ENCODE assay signal across 28 cellular contexts in the genomic region with DNA sequence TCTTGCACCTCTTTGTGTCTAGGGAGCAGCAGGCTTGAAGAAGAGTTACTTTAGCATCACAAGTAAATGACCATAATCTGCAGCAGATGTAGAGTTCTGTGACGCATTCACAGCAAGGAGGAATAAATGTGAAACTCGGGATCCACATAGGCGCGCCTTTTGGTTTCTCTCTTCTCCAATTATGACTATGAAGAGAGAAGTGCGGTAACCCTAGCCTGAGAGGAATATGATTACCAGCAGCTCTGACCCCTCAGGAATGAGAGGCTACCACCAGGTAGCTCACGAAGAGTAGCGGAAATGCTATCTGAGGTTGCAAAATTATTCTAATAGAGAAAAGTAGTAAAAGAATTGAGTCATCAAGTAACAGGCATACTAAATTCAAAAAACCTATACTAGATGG.
DNase-seq lines count a peak whose midpoint lies in the region; ATAC-seq lines count a peak whose summit lies in the region.
"Had no signal": no experiment of that assay in that cellular context is flagged by ENCODE, and none has a peak within 500 bp of the region (broad histone marks: within the 10 kb centered on the region; RNA-seq: fewer than 3 reads in every experiment).

No MANE protein-coding gene starts in this region.

- peaks cover 7% of the 10 kb centered on the region for H3K4me1 Mint-ChIP-seq in stimulated activated effector memory CD8-positive, alpha-beta T cell treated with anti-CD3 and anti-CD28 coated beads, Interleukin-12 subunit alpha, Interleukin-12 subunit beta, amount 100 ng/mL, for 72 hours
- H3K4me1 Mint-ChIP-seq: activated CD4-positive, alpha-beta memory T cell treated with anti-CD3 and anti-CD28 coated beads, Interleukin-2, amount 10 ng/mL, durations not matched to agents 7 days and 5 days; activated naive CD4-positive, alpha-beta T cell treated with anti-CD3 and anti-CD28 coated beads, Interleukin-2, amount 50 U/mL, for 24 hours; naive thymus-derived CD8-positive, alpha-beta T cell; T-helper 17 cell had no signal

- H3K27ac Mint-ChIP-seq in stimulated activated effector memory CD8-positive, alpha-beta T cell treated with anti-CD3 and anti-CD28 coated beads, Interleukin-12 subunit alpha, Interleukin-12 subunit beta, amount 100 ng/mL, for 72 hours = no peak overlapping the region
- H3K27ac Mint-ChIP-seq: activated CD4-positive, alpha-beta memory T cell treated with anti-CD3 and anti-CD28 coated beads, Interleukin-2, amount 10 ng/mL, durations not matched to agents 7 days and 5 days; activated naive CD4-positive, alpha-beta T cell treated with anti-CD3 and anti-CD28 coated beads, Interleukin-2, amount 50 U/mL, for 24 hours; activated T-helper 2 cell treated with anti-CD3 and anti-CD28 coated beads, Interferon-gamma antibody, Interleukin-2, Interleukin-4, amounts not matched to agents 10 μg/mL and 5 μg/mL and 100 μg/mL, durations not matched to agents 14 hours and 24 hours and 36 hours; H9; mesothelial cell of epicardium; naive thymus-derived CD8-positive, alpha-beta T cell; T-helper 17 cell had no signal

- DNase-seq in stimulated activated effector memory CD8-positive, alpha-beta T cell treated with anti-CD3 and anti-CD28 coated beads, Interleukin-12 subunit alpha, Interleukin-12 subunit beta, amount 100 ng/mL, for 72 hours (ENCODE audit: low spot score in 2 of 2) = no peak
- DNase-seq in SW 1271 (lab: John Stamatoyannopoulos, UW) = no peak
- DNase-seq in SKM-1 treated with dmso at 0.1 percent for 144 hours (lab: John Stamatoyannopoulos, UW; ENCODE audit: unreplicated experiment) = no peak
- DNase-seq: activated CD4-positive, alpha-beta memory T cell treated with anti-CD3 and anti-CD28 coated beads, Interleukin-2, amount 10 ng/mL, durations not matched to agents 7 days and 5 days; amygdala; Calu3; effector CD8-positive, alpha-beta T cell; foreskin fibroblast; H9; heart left ventricle; kidney; naive thymus-derived CD8-positive, alpha-beta T cell; NCI-H1436; NCI-H2107; NCI-H446; NCI-H774; occipital lobe; stimulated activated CD4-positive, alpha-beta T cell treated with anti-CD3 and anti-CD28 coated beads, Interleukin-15, amount 100 ng/mL, for 24 hours; stimulated activated naive CD4-positive, alpha-beta T cell; T-helper 17 cell; uterus had no signal

- peak; percentile 47 for ATAC-seq in GM18873 (IDR thresholded peaks at IDR 0.05; ENCODE audit: low FRiP score, unreplicated experiment)
- peak; percentile 51 for ATAC-seq in HG02798 (IDR thresholded peaks at IDR 0.05; ENCODE audit: poor library complexity, unreplicated experiment)
- ATAC-seq in HG03432 (IDR thresholded peaks at IDR 0.05; ENCODE audit: unreplicated experiment) = peak; percentile 24
- ATAC-seq in stimulated activated effector memory CD8-positive, alpha-beta T cell treated with anti-CD3 and anti-CD28 coated beads, Interleukin-12 subunit alpha, Interleukin-12 subunit beta, amount 100 ng/mL, for 72 hours = peak; percentile 82
- ATAC-seq in HG03097 (IDR thresholded peaks at IDR 0.05; ENCODE audit: low FRiP score, unreplicated experiment) = no peak
- ATAC-seq: heart left ventricle; naive thymus-derived CD8-positive, alpha-beta T cell; T-helper 17 cell had no signal

- H3K4me3 Mint-ChIP-seq in stimulated activated effector memory CD8-positive, alpha-beta T cell treated with anti-CD3 and anti-CD28 coated beads, Interleukin-12 subunit alpha, Interleukin-12 subunit beta, amount 100 ng/mL, for 72 hours = no peak overlapping the region
- H3K4me3 Mint-ChIP-seq: activated CD4-positive, alpha-beta memory T cell treated with anti-CD3 and anti-CD28 coated beads, Interleukin-2, amount 10 ng/mL, durations not matched to agents 7 days and 5 days; activated naive CD4-positive, alpha-beta T cell treated with anti-CD3 and anti-CD28 coated beads, Interleukin-2, amount 50 U/mL, for 24 hours; H9; mesothelial cell of epicardium; naive thymus-derived CD8-positive, alpha-beta T cell; T-helper 17 cell had no signal

- H3K36me3 Mint-ChIP-seq in stimulated activated effector memory CD8-positive, alpha-beta T cell treated with anti-CD3 and anti-CD28 coated beads, Interleukin-12 subunit alpha, Interleukin-12 subunit beta, amount 100 ng/mL, for 72 hours = no peaks in the 10 kb centered on the region
- H3K36me3 Mint-ChIP-seq: activated naive CD4-positive, alpha-beta T cell treated with anti-CD3 and anti-CD28 coated beads, Interleukin-2, amount 50 U/mL, for 24 hours; mesothelial cell of epicardium; naive thymus-derived CD8-positive, alpha-beta T cell had no signal

- H3K9me3 Mint-ChIP-seq in stimulated activated effector memory CD8-positive, alpha-beta T cell treated with anti-CD3 and anti-CD28 coated beads, Interleukin-12 subunit alpha, Interleukin-12 subunit beta, amount 100 ng/mL, for 72 hours = no peaks in the 10 kb centered on the region
- H3K9me3 Mint-ChIP-seq: activated CD4-positive, alpha-beta memory T cell treated with anti-CD3 and anti-CD28 coated beads, Interleukin-2, amount 10 ng/mL, durations not matched to agents 7 days and 5 days; activated naive CD4-positive, alpha-beta T cell treated with anti-CD3 and anti-CD28 coated beads, Interleukin-2, amount 50 U/mL, for 24 hours; activated T-helper 2 cell treated with anti-CD3 and anti-CD28 coated beads, Interferon-gamma antibody, Interleukin-2, Interleukin-4, amounts not matched to agents 10 μg/mL and 5 μg/mL and 100 μg/mL, durations not matched to agents 14 hours and 24 hours and 36 hours; H9; mesothelial cell of epicardium; naive thymus-derived CD8-positive, alpha-beta T cell had no signal
